20 cellular contexts compared by ENCODE assay signal in genomic region chr5:130520211-130520610, GRCh38.
DNase-seq lines count a peak whose midpoint lies in the region; ATAC-seq and TF ChIP-seq lines count a peak whose summit lies in the region.
"Had no signal": no experiment of that assay in that cellular context is flagged by ENCODE, and none has a peak within 500 bp of the region (broad histone marks: within the 10 kb centered on the region; RNA-seq: fewer than 3 reads in every experiment).

No MANE protein-coding gene starts in this region.

- no peak for TF ChIP-seq CTCF in brain microvascular endothelial cell (IDR thresholded peaks at IDR 0.05; ENCODE audit: low read depth, low read length, missing control alignments)
- no peak for TF ChIP-seq CTCF in heart left ventricle (IDR thresholded peaks at IDR 0.05)

- H3K4me1 ChIP-seq in heart left ventricle = no peaks in the 10 kb centered on the region
- H3K4me1 ChIP-seq: esophagus squamous epithelium had no signal

- no peak for TF ChIP-seq POLR2A in heart left ventricle (IDR thresholded peaks at IDR 0.05)

- ATAC-seq in heart left ventricle (no peak), HG02763 (IDR thresholded peaks at IDR 0.05; ENCODE audit: unreplicated experiment) (no peak), HG03457 (IDR thresholded peaks at IDR 0.05; ENCODE audit: unreplicated experiment) (no peak), HG03521 (IDR thresholded peaks at IDR 0.05; ENCODE audit: unreplicated experiment) (no peak)
- ATAC-seq: HepG2, right cardiac atrium, SK-N-SH treated with all-trans-retinoic acid at 6 μM for 48 hours had no signal

- DNase-seq in A172 (ENCODE audit: low spot score) = peak; percentile 60
- peak; percentile 40 for DNase-seq in LHCN-M2 (ENCODE audit: low read depth)
- peak; percentile 29 for DNase-seq in brain microvascular endothelial cell
- DNase-seq in iris pigment epithelial cell (ENCODE audit: low read depth) = peak; percentile 27
- no peak for DNase-seq in heart left ventricle
- DNase-seq: activated CD8-positive, alpha-beta memory T cell treated with anti-CD3 and anti-CD28 coated beads, Interleukin-2, amount 50 U/mL, for 48 hours; activated naive CD4-positive, alpha-beta T cell treated with anti-CD3 and anti-CD28 coated beads, Interleukin-2, amount 50 U/mL, for 16 hours; C1 segment of cervical spinal cord; esophagus squamous epithelium; H7; MM.1S; NCI-H2081; NCI-H526; right cardiac atrium had no signal

- intact Hi-C loops in heart left ventricle (cut with DNase I) = no loop called here

- H3K27me3 ChIP-seq in brain microvascular endothelial cell (replicated peaks) (no peaks in the 10 kb centered on the region), heart left ventricle (peaks cover 0 to 4% (median 0%) of the 10 kb centered on the region in 9 donors)
- H3K27me3 ChIP-seq: esophagus squamous epithelium, neutrophil had no signal

- in situ Hi-C loops in brain microvascular endothelial cell (cut with HindIII; ENCODE audit: low pct_ligation_motif_present, low sequenced_read_pairs) = no loop called here

- H3K36me3 ChIP-seq in brain microvascular endothelial cell (replicated peaks) (no peaks in the 10 kb centered on the region), heart left ventricle (no peaks in the 10 kb centered on the region)
- H3K36me3 ChIP-seq: esophagus squamous epithelium, neutrophil had no signal

- no peak overlapping the region for H3K4me3 ChIP-seq in brain microvascular endothelial cell (ENCODE audit: low read depth, low read length)
- no peak overlapping the region for H3K4me3 ChIP-seq in heart left ventricle
- H3K4me3 ChIP-seq: esophagus squamous epithelium had no signal

- 64 to 81% (median 73%) methylated on average over 1 of the region's 1 CpG for WGBS in heart left ventricle, 4 donors

- H3K27ac ChIP-seq in brain microvascular endothelial cell = no peak overlapping the region
- H3K27ac ChIP-seq in heart left ventricle = no peak overlapping the region
- H3K27ac ChIP-seq: esophagus squamous epithelium, neutrophil had no signal

- peaks cover 0 to 36% (median 7%) of the 10 kb centered on the region in 12 donors for H3K9me3 ChIP-seq in heart left ventricle
- H3K9me3 ChIP-seq: neutrophil had no signal

Comparison
In these comparisons a context has a peak if more than half of its experiments do, and no peak if none do; other contexts are left out.
1. DNase-seq: peak in A172 (single experiment), LHCN-M2 (single experiment), brain microvascular endothelial cell (single experiment) and iris pigment epithelial cell (single experiment); none in heart left ventricle (0 of 5).